1 cellular context compared by ENCODE assay signal in the genomic region with DNA sequence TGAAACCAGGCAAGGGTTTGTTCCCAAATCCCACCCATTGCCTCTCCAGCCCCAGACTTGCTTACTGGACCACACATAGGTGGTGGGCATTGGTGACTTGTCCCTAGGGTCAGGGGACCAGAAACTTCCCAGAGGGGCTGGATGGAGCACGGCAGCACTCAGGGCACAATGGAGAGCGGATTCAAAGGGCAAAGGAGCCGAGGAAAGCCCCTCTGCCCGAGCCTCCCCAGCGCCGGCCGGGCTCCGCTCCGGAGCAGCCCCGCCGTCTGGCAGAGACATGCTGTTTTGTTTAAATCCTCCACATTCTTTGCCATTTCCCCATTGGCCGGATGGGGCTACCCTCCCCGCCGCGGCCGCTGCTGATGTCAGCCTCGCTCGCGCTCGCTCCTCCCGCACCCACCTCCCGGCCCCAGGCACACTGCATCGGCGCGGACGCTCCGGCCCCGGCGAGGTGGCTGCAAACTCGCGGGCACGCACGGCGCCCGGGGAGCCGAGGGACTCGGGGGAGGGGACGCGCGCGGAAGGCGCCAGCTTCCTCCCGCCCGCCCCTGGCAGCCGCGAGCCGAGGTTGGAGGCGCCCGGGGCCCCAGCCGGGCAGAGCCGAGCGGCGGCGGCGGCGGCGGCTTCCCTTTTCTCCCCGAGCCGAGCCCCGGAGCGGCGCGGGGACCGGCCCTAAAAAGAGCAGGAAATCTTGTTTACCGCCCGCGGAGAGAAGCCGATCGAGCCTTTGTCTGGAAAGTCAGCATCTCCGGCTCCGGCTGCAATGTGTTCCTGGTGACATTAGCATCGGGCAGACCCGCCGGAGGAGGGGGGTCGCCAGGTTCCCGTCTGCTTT.
TF ChIP-seq lines count a peak whose summit lies in the region.

Gene PITPNC1, plus strand, starts transcription at position 390 of the 835 bp plus-strand sequence.

TF ChIP-seq in HepG2, 621 proteins besides CTCF, POLR2A, EP300 and RAD21 (continued from another document and continues in another):
- TF ChIP-seq, protein P1, sequence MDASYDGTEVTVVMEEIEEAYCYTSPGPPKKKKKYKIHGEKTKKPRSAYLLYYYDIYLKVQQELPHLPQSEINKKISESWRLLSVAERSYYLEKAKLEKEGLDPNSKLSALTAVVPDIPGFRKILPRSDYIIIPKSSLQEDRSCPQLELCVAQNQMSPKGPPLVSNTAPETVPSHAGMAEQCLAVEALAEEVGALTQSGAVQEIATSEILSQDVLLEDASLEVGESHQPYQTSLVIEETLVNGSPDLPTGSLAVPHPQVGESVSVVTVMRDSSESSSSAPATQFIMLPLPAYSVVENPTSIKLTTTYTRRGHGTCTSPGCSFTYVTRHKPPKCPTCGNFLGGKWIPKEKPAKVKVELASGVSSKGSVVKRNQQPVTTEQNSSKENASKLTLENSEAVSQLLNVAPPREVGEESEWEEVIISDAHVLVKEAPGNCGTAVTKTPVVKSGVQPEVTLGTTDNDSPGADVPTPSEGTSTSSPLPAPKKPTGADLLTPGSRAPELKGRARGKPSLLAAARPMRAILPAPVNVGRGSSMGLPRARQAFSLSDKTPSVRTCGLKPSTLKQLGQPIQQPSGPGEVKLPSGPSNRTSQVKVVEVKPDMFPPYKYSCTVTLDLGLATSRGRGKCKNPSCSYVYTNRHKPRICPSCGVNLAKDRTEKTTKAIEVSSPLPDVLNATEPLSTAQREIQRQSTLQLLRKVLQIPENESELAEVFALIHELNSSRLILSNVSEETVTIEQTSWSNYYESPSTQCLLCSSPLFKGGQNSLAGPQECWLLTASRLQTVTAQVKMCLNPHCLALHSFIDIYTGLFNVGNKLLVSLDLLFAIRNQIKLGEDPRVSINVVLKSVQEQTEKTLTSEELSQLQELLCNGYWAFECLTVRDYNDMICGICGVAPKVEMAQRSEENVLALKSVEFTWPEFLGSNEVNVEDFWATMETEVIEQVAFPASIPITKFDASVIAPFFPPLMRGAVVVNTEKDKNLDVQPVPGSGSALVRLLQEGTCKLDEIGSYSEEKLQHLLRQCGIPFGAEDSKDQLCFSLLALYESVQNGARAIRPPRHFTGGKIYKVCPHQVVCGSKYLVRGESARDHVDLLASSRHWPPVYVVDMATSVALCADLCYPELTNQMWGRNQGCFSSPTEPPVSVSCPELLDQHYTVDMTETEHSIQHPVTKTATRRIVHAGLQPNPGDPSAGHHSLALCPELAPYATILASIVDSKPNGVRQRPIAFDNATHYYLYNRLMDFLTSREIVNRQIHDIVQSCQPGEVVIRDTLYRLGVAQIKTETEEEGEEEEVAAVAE (CRISPR knock-in tag; IDR thresholded peaks at IDR 0.05; ENCODE audit: borderline replicate concordance): no peak; the same call in 1 of the 2 replicates
- TF ChIP-seq NR2C2 (CRISPR knock-in tag; IDR thresholded peaks at IDR 0.05; ENCODE audit: borderline replicate concordance): peak; percentile 47; the same call in 1 of the 2 replicates
- no peak for TF ChIP-seq ZNF3 (CRISPR knock-in tag; IDR thresholded peaks at IDR 0.05)
- TF ChIP-seq DR1 (CRISPR knock-in tag; IDR thresholded peaks at IDR 0.05): no peak; the same call in 1 of the 2 replicates
- TF ChIP-seq ZSCAN31 (CRISPR knock-in tag; IDR thresholded peaks at IDR 0.05; ENCODE audit: low read depth): peak; percentile 61; the same call in 1 of the 2 replicates
- TF ChIP-seq DNMT1 (CRISPR knock-in tag; IDR thresholded peaks at IDR 0.05): 0 out of 2 replicates have a peak, but pooled peaks have one; percentile 64
- TF ChIP-seq GPBP1L1 (CRISPR knock-in tag; IDR thresholded peaks at IDR 0.05): no peak
- TF ChIP-seq KAT8 (CRISPR knock-in tag; IDR thresholded peaks at IDR 0.05): peak; percentile 40; the same call in 1 of the 2 replicates
- no peak for TF ChIP-seq MLXIP (CRISPR knock-in tag; IDR thresholded peaks at IDR 0.05; ENCODE audit: borderline replicate concordance)
- no peak for TF ChIP-seq SMAD3 (CRISPR knock-in tag; IDR thresholded peaks at IDR 0.05)
- 0 out of 2 replicates have a peak, but pooled peaks have one; percentile 50 for TF ChIP-seq EEA1 (CRISPR knock-in tag; IDR thresholded peaks at IDR 0.05; ENCODE audit: borderline replicate concordance)
- TF ChIP-seq AHR (CRISPR knock-in tag; IDR thresholded peaks at IDR 0.05): 0 out of 2 replicates have a peak, but pooled peaks have one; percentile 17
- TF ChIP-seq FOXK2 (IDR thresholded peaks at IDR 0.05): no peak
- no peak; the same call in 1 of the 2 replicates for TF ChIP-seq MXD3 (CRISPR knock-in tag; IDR thresholded peaks at IDR 0.05)
- TF ChIP-seq FOXA1 (IDR thresholded peaks at IDR 0.05): no peak
- 0 out of 2 replicates have a peak, but pooled peaks have one; percentile 3 for TF ChIP-seq FOXA1 (CRISPR knock-in tag; IDR thresholded peaks at IDR 0.05)
- no peak for TF ChIP-seq ARID2 (CRISPR knock-in tag; IDR thresholded peaks at IDR 0.05; ENCODE audit: borderline replicate concordance)
- TF ChIP-seq ERF (CRISPR knock-in tag; IDR thresholded peaks at IDR 0.05): peak; percentile 52; the same call in 1 of the 2 replicates
- no peak for TF ChIP-seq KDM5A (IDR thresholded peaks at IDR 0.05; ENCODE audit: borderline replicate concordance, low read length)
- TF ChIP-seq NFKB2 (CRISPR knock-in tag; IDR thresholded peaks at IDR 0.05; ENCODE audit: borderline replicate concordance): peak; percentile 73; the same call in 1 of the 2 replicates
- TF ChIP-seq GATAD2A (CRISPR knock-in tag; IDR thresholded peaks at IDR 0.05): no peak
- peak; percentile 32; the same call in 1 of the 2 replicates for TF ChIP-seq PHF8 (CRISPR knock-in tag; IDR thresholded peaks at IDR 0.05)
- TF ChIP-seq ARNT (IDR thresholded peaks at IDR 0.05): no peak
- peak; percentile 25; the same call in 1 of the 2 replicates for TF ChIP-seq NRL (CRISPR knock-in tag; IDR thresholded peaks at IDR 0.05; ENCODE audit: borderline replicate concordance)
- TF ChIP-seq ZNF567 (CRISPR knock-in tag; IDR thresholded peaks at IDR 0.05; ENCODE audit: borderline replicate concordance): 0 out of 2 replicates have a peak, but pooled peaks have one; percentile 85
- no peak for TF ChIP-seq TBP (CRISPR knock-in tag; IDR thresholded peaks at IDR 0.05)
- peak; percentile 15; the same call in 1 of the 2 replicates for TF ChIP-seq KDM1A (CRISPR knock-in tag; IDR thresholded peaks at IDR 0.05)
- peak; percentile 5; the same call in 1 of the 2 replicates for TF ChIP-seq ZNF138 (CRISPR knock-in tag; IDR thresholded peaks at IDR 0.05; ENCODE audit: low read depth)
- TF ChIP-seq TGIF2 (CRISPR knock-in tag; IDR thresholded peaks at IDR 0.05): no peak
- no peak for TF ChIP-seq SP140L (CRISPR knock-in tag; IDR thresholded peaks at IDR 0.05; ENCODE audit: borderline replicate concordance)
- TF ChIP-seq HOXA9 (CRISPR knock-in tag; IDR thresholded peaks at IDR 0.05; ENCODE audit: borderline replicate concordance): no peak
- TF ChIP-seq HOXA3 (CRISPR knock-in tag; IDR thresholded peaks at IDR 0.05): peak; percentile 69
- no peak for TF ChIP-seq ZKSCAN1 (IDR thresholded peaks at IDR 0.05; ENCODE audit: low read length)
- TF ChIP-seq, protein P2, sequence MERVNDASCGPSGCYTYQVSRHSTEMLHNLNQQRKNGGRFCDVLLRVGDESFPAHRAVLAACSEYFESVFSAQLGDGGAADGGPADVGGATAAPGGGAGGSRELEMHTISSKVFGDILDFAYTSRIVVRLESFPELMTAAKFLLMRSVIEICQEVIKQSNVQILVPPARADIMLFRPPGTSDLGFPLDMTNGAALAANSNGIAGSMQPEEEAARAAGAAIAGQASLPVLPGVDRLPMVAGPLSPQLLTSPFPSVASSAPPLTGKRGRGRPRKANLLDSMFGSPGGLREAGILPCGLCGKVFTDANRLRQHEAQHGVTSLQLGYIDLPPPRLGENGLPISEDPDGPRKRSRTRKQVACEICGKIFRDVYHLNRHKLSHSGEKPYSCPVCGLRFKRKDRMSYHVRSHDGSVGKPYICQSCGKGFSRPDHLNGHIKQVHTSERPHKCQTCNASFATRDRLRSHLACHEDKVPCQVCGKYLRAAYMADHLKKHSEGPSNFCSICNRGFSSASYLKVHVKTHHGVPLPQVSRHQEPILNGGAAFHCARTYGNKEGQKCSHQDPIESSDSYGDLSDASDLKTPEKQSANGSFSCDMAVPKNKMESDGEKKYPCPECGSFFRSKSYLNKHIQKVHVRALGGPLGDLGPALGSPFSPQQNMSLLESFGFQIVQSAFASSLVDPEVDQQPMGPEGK (CRISPR knock-in tag; IDR thresholded peaks at IDR 0.05): peak; percentile 79
- TF ChIP-seq ZBTB7B (CRISPR knock-in tag; IDR thresholded peaks at IDR 0.05): peak; percentile 60; the same call in 1 of the 2 replicates
- no peak for TF ChIP-seq ZNF280D (CRISPR knock-in tag; IDR thresholded peaks at IDR 0.05)
- TF ChIP-seq ZNF747 (CRISPR knock-in tag; IDR thresholded peaks at IDR 0.05; ENCODE audit: borderline replicate concordance): peak; percentile 77; the same call in 1 of the 2 replicates
- TF ChIP-seq ZNF746 (CRISPR knock-in tag; IDR thresholded peaks at IDR 0.05): no peak
- TF ChIP-seq, protein P3, sequence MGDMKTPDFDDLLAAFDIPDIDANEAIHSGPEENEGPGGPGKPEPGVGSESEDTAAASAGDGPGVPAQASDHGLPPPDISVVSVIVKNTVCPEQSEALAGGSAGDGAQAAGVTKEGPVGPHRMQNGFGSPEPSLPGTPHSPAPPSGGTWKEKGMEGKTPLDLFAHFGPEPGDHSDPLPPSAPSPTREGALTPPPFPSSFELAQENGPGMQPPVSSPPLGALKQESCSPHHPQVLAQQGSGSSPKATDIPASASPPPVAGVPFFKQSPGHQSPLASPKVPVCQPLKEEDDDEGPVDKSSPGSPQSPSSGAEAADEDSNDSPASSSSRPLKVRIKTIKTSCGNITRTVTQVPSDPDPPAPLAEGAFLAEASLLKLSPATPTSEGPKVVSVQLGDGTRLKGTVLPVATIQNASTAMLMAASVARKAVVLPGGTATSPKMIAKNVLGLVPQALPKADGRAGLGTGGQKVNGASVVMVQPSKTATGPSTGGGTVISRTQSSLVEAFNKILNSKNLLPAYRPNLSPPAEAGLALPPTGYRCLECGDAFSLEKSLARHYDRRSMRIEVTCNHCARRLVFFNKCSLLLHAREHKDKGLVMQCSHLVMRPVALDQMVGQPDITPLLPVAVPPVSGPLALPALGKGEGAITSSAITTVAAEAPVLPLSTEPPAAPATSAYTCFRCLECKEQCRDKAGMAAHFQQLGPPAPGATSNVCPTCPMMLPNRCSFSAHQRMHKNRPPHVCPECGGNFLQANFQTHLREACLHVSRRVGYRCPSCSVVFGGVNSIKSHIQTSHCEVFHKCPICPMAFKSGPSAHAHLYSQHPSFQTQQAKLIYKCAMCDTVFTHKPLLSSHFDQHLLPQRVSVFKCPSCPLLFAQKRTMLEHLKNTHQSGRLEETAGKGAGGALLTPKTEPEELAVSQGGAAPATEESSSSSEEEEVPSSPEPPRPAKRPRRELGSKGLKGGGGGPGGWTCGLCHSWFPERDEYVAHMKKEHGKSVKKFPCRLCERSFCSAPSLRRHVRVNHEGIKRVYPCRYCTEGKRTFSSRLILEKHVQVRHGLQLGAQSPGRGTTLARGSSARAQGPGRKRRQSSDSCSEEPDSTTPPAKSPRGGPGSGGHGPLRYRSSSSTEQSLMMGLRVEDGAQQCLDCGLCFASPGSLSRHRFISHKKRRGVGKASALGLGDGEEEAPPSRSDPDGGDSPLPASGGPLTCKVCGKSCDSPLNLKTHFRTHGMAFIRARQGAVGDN (CRISPR knock-in tag; IDR thresholded peaks at IDR 0.05): peak; percentile 85
- no peak for TF ChIP-seq ZBTB20 (CRISPR knock-in tag; IDR thresholded peaks at IDR 0.05; ENCODE audit: borderline replicate concordance, low read depth)
